Comparison of ENCODE assay signal across 9 cellular contexts in genomic region chr11:45664376-45665205, GRCh38. TPM values are rescaled to one million over a fixed set of nuclear protein-coding genes. Genes with fewer than 3 reads are reported as not detected.
DNase-seq lines count a peak whose midpoint lies in the region; ATAC-seq and TF ChIP-seq lines count a peak whose summit lies in the region.
"Had no signal": no experiment of that assay in that cellular context is flagged by ENCODE, and none has a peak within 500 bp of the region (broad histone marks: within the 10 kb centered on the region; RNA-seq: fewer than 3 reads in every experiment).

No MANE protein-coding gene starts in this region.

- no peaks in the 10 kb centered on the region for H3K36me3 ChIP-seq in SK-N-SH (replicated peaks in 1 of 2; ENCODE audit: control insufficient read depth in 1 of 2, insufficient read depth in 2 of 2, low read length in 1 of 2)
- no peaks in the 10 kb centered on the region for H3K36me3 ChIP-seq in ectodermal cell (ENCODE audit: control insufficient read depth, insufficient read depth, low read length)
- no peaks in the 10 kb centered on the region for H3K36me3 ChIP-seq in lung (ENCODE audit: control insufficient read depth in 2 of 2, insufficient read depth in 2 of 2, low read length in 2 of 2)
- no peaks in the 10 kb centered on the region for H3K36me3 ChIP-seq in tibial nerve

- H4K20me1 ChIP-seq in SK-N-SH (ENCODE audit: insufficient read depth): no peaks in the 10 kb centered on the region

- peaks cover 47 to 51% of the 10 kb centered on the region in 2 experiments; a peak in 3 of 4 replicates for H3K4me1 ChIP-seq in SK-N-SH (ENCODE audit: control insufficient read depth in 1 of 2, insufficient read depth in 2 of 2, low read depth in 1 of 2, low read length in 1 of 2)
- H3K4me1 ChIP-seq in ectodermal cell (ENCODE audit: control insufficient read depth, insufficient read depth, low read length): peaks cover 43% of the 10 kb centered on the region
- H3K4me1 ChIP-seq in lung (ENCODE audit: control insufficient read depth in 2 of 2, insufficient read depth in 2 of 2, low read length in 2 of 2): peaks cover 0 to 9% of the 10 kb centered on the region in 2 donors
- H3K4me1 ChIP-seq in tibial nerve: peaks cover 0 to 38% (median 16%) of the 10 kb centered on the region in 4 donors

- no peaks in the 10 kb centered on the region for H3K9me2 ChIP-seq in SK-N-SH

- H3K9ac ChIP-seq in SK-N-SH: peak overlapping the region; percentile 67

- peaks cover 5% of the 10 kb centered on the region for H3F3A ChIP-seq in SK-N-SH (replicated peaks; ENCODE audit: insufficient read depth)

- TF ChIP-seq POLR2A in tibial nerve (IDR thresholded peaks at IDR 0.05): no peak

- TF ChIP-seq EP300 in SK-N-SH (IDR thresholded peaks at IDR 0.05; ENCODE audit: borderline replicate concordance in 1 of 2, low read depth in 1 of 2, low read length in 1 of 2) (no peak), tibial nerve (IDR thresholded peaks at IDR 0.05) (no peak)

- no peak for TF ChIP-seq CTCF in SK-N-SH (IDR thresholded peaks at IDR 0.05)
- TF ChIP-seq CTCF in lung (IDR thresholded peaks at IDR 0.05; ENCODE audit: control extremely low read depth, extremely low read depth): no peak
- TF ChIP-seq CTCF in tibial nerve (IDR thresholded peaks at IDR 0.05): no peak

- H3K9me3 ChIP-seq in SK-N-SH: no peaks in the 10 kb centered on the region
- no peaks in the 10 kb centered on the region for H3K9me3 ChIP-seq in ectodermal cell (ENCODE audit: control insufficient read depth, low read length)
- no peaks in the 10 kb centered on the region for H3K9me3 ChIP-seq in lung (ENCODE audit: control insufficient read depth in 2 of 2, insufficient read depth in 1 of 2, low read length in 1 of 2)
- H3K9me3 ChIP-seq in tibial nerve: no peaks in the 10 kb centered on the region

- 20% methylated on average over 1 of the region's 76 CpGs for WGBS in SK-N-SH (ENCODE audit: low lambda C conversion rate)
- 1% methylated on average over 76 of the region's 76 CpGs for whole genome bisulfite sequencing in ectodermal cell, 2 experiments
- WGBS in lung, 2 donors: 1% methylated on average over 46 to 76 of the region's 76 CpGs
- 0 to 2% methylated on average over 19 to 22 of the region's 76 CpGs for WGBS in tibial nerve, 2 donors

- no peak for ATAC-seq in SK-N-SH treated with all-trans-retinoic acid at 6 μM for 48 hours
- ATAC-seq in lung (ENCODE audit: insufficient read depth, low FRiP score): no peak

- CTCF ChIA-PET in SK-N-SH (lab: Yijun Ruan, JAX): interaction anchor here (0.7 to 15.3 kb wide), 8 partner anchors 10 to 333 kb away, joined by 3 to 302 read pairs (median 6); no protein-coding TSS in a partner anchor

- POLR2A ChIA-PET in SK-N-SH (lab: Yijun Ruan, JAX): interaction anchor here (0.6 kb wide), 1 partner anchor 139 kb away, joined by 3 read pairs; no protein-coding TSS in a partner anchor

- 0 out of 4 replicates have a peak overlapping the region, but pooled peaks of 1 of the 2 experiments have one; percentile 83 for H3K27ac ChIP-seq in SK-N-SH (ENCODE audit: low read depth in 2 of 2, low read length in 1 of 2)
- H3K27ac ChIP-seq in ectodermal cell (ENCODE audit: insufficient read depth, low read depth, low read length, poor library complexity, severe bottlenecking): no peak overlapping the region
- H3K27ac ChIP-seq in lung (ENCODE audit: low read depth in 1 of 2, low read length in 1 of 2): peak overlapping the region in 1 of 2 donors; percentile 18
- H3K27ac ChIP-seq in tibial nerve: peak overlapping the region in 1 of 4 donors; percentile 51

- DNase-seq in SK-N-SH (peak; percentile 79), lung (ENCODE audit: low spot score) (no peak), tibial nerve (ENCODE audit: low spot score in 2 of 2) (no peak), hepatic stellate cell (ENCODE audit: low spot score) (no peak), SIG-M5 (lab: John Stamatoyannopoulos, UW) (no peak)
- DNase-seq in stimulated activated CD4-positive, alpha-beta T cell treated with anti-CD3 and anti-CD28 coated beads, Interleukin-1b, Interleukin-23, amount 100 ng/mL, for 48 hours: no peak

- TF ChIP-seq RAD21 in SK-N-SH (IDR thresholded peaks at IDR 0.05; ENCODE audit: low read length): no peak

- peaks cover 8% of the 10 kb centered on the region for H3K27me3 ChIP-seq in SK-N-SH (ENCODE audit: insufficient read depth)
- H3K27me3 ChIP-seq in ectodermal cell (ENCODE audit: control insufficient read depth, insufficient read depth, low read length, poor library complexity, severe bottlenecking): peaks cover 63% of the 10 kb centered on the region
- H3K27me3 ChIP-seq in lung (ENCODE audit: control insufficient read depth, insufficient read depth): no peaks in the 10 kb centered on the region
- peaks cover 0 to 50% of the 10 kb centered on the region in 2 donors for H3K27me3 ChIP-seq in tibial nerve

- peak overlapping the region; percentile 70; the same call in 1 of the 2 replicates for H2AFZ ChIP-seq in SK-N-SH (ENCODE audit: low read depth)

- H3K4me2 ChIP-seq in SK-N-SH: peak overlapping the region; percentile 94

- H3K79me2 ChIP-seq in SK-N-SH (ENCODE audit: insufficient read depth): no peaks in the 10 kb centered on the region

- peak overlapping the region; percentile 63 to 71 for H3K4me3 ChIP-seq in SK-N-SH (ENCODE audit: low read depth in 2 of 2, low read length in 1 of 2)
- peak overlapping the region; percentile 52 for H3K4me3 ChIP-seq in ectodermal cell (ENCODE audit: insufficient read depth, low read depth, low read length)
- peak overlapping the region; percentile 64 for H3K4me3 ChIP-seq in lung
- peak overlapping the region; percentile 48 to 74 (median 58) for H3K4me3 ChIP-seq in tibial nerve

TF ChIP-seq in SK-N-SH, 30 proteins besides CTCF, POLR2A, EP300 and RAD21 (continues in another document):
- no peak for TF ChIP-seq USF1 (IDR thresholded peaks at IDR 0.05; ENCODE audit: borderline replicate concordance, low read depth)
- no peak for TF ChIP-seq TAF1 (IDR thresholded peaks at IDR 0.05; ENCODE audit: borderline replicate concordance, low read depth, low read length)
- no peak for TF ChIP-seq IRF3 (IDR thresholded peaks at IDR 0.05; ENCODE audit: low read depth, low read length)
- no peak for TF ChIP-seq MAX (IDR thresholded peaks at IDR 0.05; ENCODE audit: low read depth)
- no peak for TF ChIP-seq SIN3A (IDR thresholded peaks at IDR 0.05; ENCODE audit: borderline replicate concordance, low read depth, low read length)
- no peak for TF ChIP-seq RFX5 (IDR thresholded peaks at IDR 0.05; ENCODE audit: low read length)
- TF ChIP-seq JUND (IDR thresholded peaks at IDR 0.05): no peak

TF ChIP-seq in SK-N-SH treated with all-trans-retinoic acid at 6 μM for 48 hours, 23 proteins besides CTCF, POLR2A, EP300 and RAD21 (continues in another document):
- TF ChIP-seq GLIS3 (CRISPR knock-in tag; IDR thresholded peaks at IDR 0.05) (no peak), ZFP3 (CRISPR knock-in tag; IDR thresholded peaks at IDR 0.05) (no peak), ISL1 (CRISPR knock-in tag; IDR thresholded peaks at IDR 0.05) (no peak), PPARA (CRISPR knock-in tag; IDR thresholded peaks at IDR 0.05; ENCODE audit: borderline replicate concordance) (no peak), ZNF8 (CRISPR knock-in tag; IDR thresholded peaks at IDR 0.05) (no peak), ARNTL (CRISPR knock-in tag; IDR thresholded peaks at IDR 0.05; ENCODE audit: borderline replicate concordance, low read depth) (no peak), PATZ1 (CRISPR knock-in tag; IDR thresholded peaks at IDR 0.05; ENCODE audit: borderline replicate concordance) (no peak), BACH2 (CRISPR knock-in tag; IDR thresholded peaks at IDR 0.05; ENCODE audit: borderline replicate concordance) (no peak), ZFP30 (CRISPR knock-in tag; IDR thresholded peaks at IDR 0.05) (no peak), CSDC2 (CRISPR knock-in tag; IDR thresholded peaks at IDR 0.05) (no peak), CSRNP3 (CRISPR knock-in tag; IDR thresholded peaks at IDR 0.05) (no peak)

RNA-seq across cellular contexts. Expression of gene CHST1, which starts 0.8 kb away (rescaled TPM):
- polyA plus RNA-seq in SK-N-SH (2012; rRNA removed): 2.7 and 4.9 TPM in 2 replicates
- 1.6 and 2.9 TPM in 2 replicates for polyA plus RNA-seq in SK-N-SH (2012; cell fraction: cytosol; rRNA removed)
- 10.7 and 15.7 TPM in 2 replicates for polyA plus RNA-seq in SK-N-SH (2012; cell fraction: nucleus; rRNA removed)
- polyA plus RNA-seq in ectodermal cell (2013, experiment 1 of 4): 0.76 TPM
- polyA plus RNA-seq in ectodermal cell (2013, experiment 2 of 4): 0.91 TPM
- polyA plus RNA-seq in ectodermal cell (2013, experiment 3 of 4): 1.1 TPM
- 0.93 TPM for polyA plus RNA-seq in ectodermal cell (2013, experiment 4 of 4)
- total RNA-seq in lung: 1 to 10 TPM; 1.8 to 2.4 TPM
- 1 to 10 TPM; 1.7 to 2.0 TPM for polyA plus RNA-seq in lung
- 1 to 10 TPM; 1.2 to 3.6 (median 1.6) TPM for total RNA-seq in tibial nerve
- total RNA-seq: Calu3 had no signal
